ENCODE assay signal across 10 cellular contexts in the genomic region with DNA sequence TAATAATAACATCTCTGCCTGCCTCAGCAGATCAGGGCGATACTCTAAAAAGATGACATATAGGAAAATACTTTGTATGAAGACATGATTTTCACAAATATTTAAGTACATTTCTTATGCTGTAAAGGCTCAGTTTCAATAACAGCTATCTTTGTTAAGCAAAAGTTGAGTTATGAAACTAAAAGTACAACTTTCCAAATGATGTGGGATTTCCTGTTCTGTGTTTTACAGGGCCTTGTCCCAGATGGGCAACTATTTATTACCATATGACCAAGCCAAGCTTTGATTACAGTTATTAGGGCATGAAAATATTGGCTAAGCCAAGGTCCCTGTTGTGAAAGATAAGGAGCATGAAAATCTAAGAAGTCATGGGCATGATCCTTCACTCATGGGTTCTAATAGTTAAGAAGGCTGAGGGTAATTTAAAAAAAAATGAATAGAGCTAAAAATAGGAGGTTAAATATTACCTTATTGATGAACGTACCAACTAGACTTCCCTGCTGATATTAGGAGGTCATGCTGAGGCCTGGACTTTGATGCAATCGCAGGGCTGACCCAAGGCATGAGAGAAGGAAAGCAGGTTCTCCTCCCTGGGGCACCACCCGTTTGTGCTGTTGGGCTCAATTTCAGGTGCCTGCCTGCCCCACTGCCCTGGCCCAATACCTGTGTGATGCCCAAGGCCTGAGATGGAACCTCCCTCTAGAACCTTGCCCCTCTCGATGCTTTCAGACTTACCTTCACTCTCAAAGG.
DNase-seq lines count a peak whose midpoint lies in the region; ATAC-seq and TF ChIP-seq lines count a peak whose summit lies in the region.
"Had no signal": no experiment of that assay in that cellular context is flagged by ENCODE, and none has a peak within 500 bp of the region (broad histone marks: within the 10 kb centered on the region; RNA-seq: fewer than 3 reads in every experiment).

No MANE protein-coding gene starts in this region.

- H4K20me1 ChIP-seq in BLaER1 treated with 17β-estradiol and CSF1 and Interleukin-3, amounts not matched to agents 10 nM and 100 nM: no peaks in the 10 kb centered on the region
- H4K20me1 ChIP-seq in OCI-LY3 (ENCODE audit: insufficient read depth, low read length): no peaks in the 10 kb centered on the region

- 0 out of 22 replicates have a peak, but pooled peaks cover 0 to 6% (median 0%) of the 10 kb centered on the region in 11 experiments for H3K9me3 ChIP-seq in BLaER1 treated with 17β-estradiol and CSF1 and Interleukin-3, amounts not matched to agents 10 nM and 100 nM (replicated peaks in 1 of 11)
- no peaks in the 10 kb centered on the region; the same call in 1 of the 2 replicates for H3K9me3 ChIP-seq in OCI-LY3 (ENCODE audit: insufficient read depth, low read length)

- H3K4me2 ChIP-seq in BLaER1 treated with 17β-estradiol and CSF1 and Interleukin-3, amounts not matched to agents 10 nM and 100 nM: peak overlapping the region; percentile 55 to 85 (median 72)
- peak overlapping the region; percentile 35 for H3K4me2 ChIP-seq in OCI-LY3 (ENCODE audit: low read length)

- H3K9ac ChIP-seq in BLaER1 treated with 17β-estradiol and CSF1 and Interleukin-3, amounts not matched to agents 10 nM and 100 nM: peak overlapping the region; percentile 13 to 72 (median 64); a peak in 19 of 22 replicates
- no peak overlapping the region for H3K9ac ChIP-seq in OCI-LY3 (ENCODE audit: low read length)

- no peaks in the 10 kb centered on the region for H3K27me3 ChIP-seq in BLaER1 treated with 17β-estradiol and CSF1 and Interleukin-3, amounts not matched to agents 10 nM and 100 nM
- H3K27me3 ChIP-seq in OCI-LY3 (ENCODE audit: low read depth, low read length): no peaks in the 10 kb centered on the region
- H3K27me3 ChIP-seq in H7 (ENCODE audit: control insufficient read depth, insufficient read depth, low read length): no peaks in the 10 kb centered on the region

- no peaks in the 10 kb centered on the region for H3K79me2 ChIP-seq in OCI-LY3 (ENCODE audit: low read length)

- peaks cover 45 to 68% (median 64%) of the 10 kb centered on the region in 10 experiments for H3K4me1 ChIP-seq in BLaER1 treated with 17β-estradiol and CSF1 and Interleukin-3, amounts not matched to agents 10 nM and 100 nM
- H3K4me1 ChIP-seq in OCI-LY3 (ENCODE audit: low read length): peaks cover 58% of the 10 kb centered on the region

- TF ChIP-seq CTCF in OCI-LY3 (IDR thresholded peaks at IDR 0.05; ENCODE audit: low read depth, low read length) (no peak), coronary artery (IDR thresholded peaks at IDR 0.05) (no peak)

- H3K27ac ChIP-seq in BLaER1 treated with 17β-estradiol and CSF1 and Interleukin-3, amounts not matched to agents 10 nM and 100 nM: peak overlapping the region; percentile 57 to 89 (median 84); a peak in 21 of 22 replicates
- H3K27ac ChIP-seq in OCI-LY3 (ENCODE audit: low read length): no peak overlapping the region
- H3K27ac ChIP-seq in coronary artery: no peak overlapping the region

- H3K36me3 ChIP-seq in BLaER1 treated with 17β-estradiol and CSF1 and Interleukin-3, amounts not matched to agents 10 nM and 100 nM: no peaks in the 10 kb centered on the region
- H3K36me3 ChIP-seq in OCI-LY3 (replicated peaks; ENCODE audit: low read depth, low read length) (peaks cover 4% of the 10 kb centered on the region), H7 (replicated peaks; ENCODE audit: control insufficient read depth, insufficient read depth, low read length) (no peaks in the 10 kb centered on the region)

- ATAC-seq in GM18873 (IDR thresholded peaks at IDR 0.05; ENCODE audit: low FRiP score, unreplicated experiment) (peak; percentile 37), HG02852 (IDR thresholded peaks at IDR 0.05; ENCODE audit: unreplicated experiment) (peak; percentile 42), SK-N-SH treated with all-trans-retinoic acid at 6 μM for 48 hours (no peak)
- ATAC-seq: esophagus mucosa had no signal

- no peak overlapping the region for H3K4me3 ChIP-seq in BLaER1 treated with 17β-estradiol and CSF1 and Interleukin-3, amounts not matched to agents 10 nM and 100 nM
- H3K4me3 ChIP-seq in OCI-LY3 (ENCODE audit: low read length): no peak overlapping the region
- H3K4me3 ChIP-seq in coronary artery: no peak overlapping the region
- no peak overlapping the region for H3K4me3 ChIP-seq in H7 (ENCODE audit: insufficient read depth, low read depth, low read length)

- DNase-seq in coronary artery (ENCODE audit: low spot score): no peak
- no peak for DNase-seq in NCI-H774 (lab: John Stamatoyannopoulos, UW)
- no peak for DNase-seq in H7
- DNase-seq: NCI-H526 had no signal

- H2AFZ ChIP-seq in OCI-LY3 (ENCODE audit: low read depth, low read length): no peak overlapping the region

TF ChIP-seq in SK-N-SH treated with all-trans-retinoic acid at 6 μM for 48 hours, 23 proteins besides CTCF, POLR2A, EP300 and RAD21:
- no peak for TF ChIP-seq ZNF565 (CRISPR knock-in tag; conservative IDR thresholded peaks at IDR 0.05; ENCODE audit: low read depth)
- no peak for TF ChIP-seq ZNF70 (CRISPR knock-in tag; IDR thresholded peaks at IDR 0.05)
- TF ChIP-seq ESRRG (CRISPR knock-in tag; IDR thresholded peaks at IDR 0.05): no peak

Comparison
In these comparisons a context has a peak if more than half of its experiments do, and no peak if none do; other contexts are left out.
1. H3K27ac ChIP-seq: peak in BLaER1 treated with 17β-estradiol and CSF1 and Interleukin-3, amounts not matched to agents 10 nM and 100 nM (11 of 11); none in OCI-LY3 (single experiment) and coronary artery (0 of 2).